In the genomic region with DNA sequence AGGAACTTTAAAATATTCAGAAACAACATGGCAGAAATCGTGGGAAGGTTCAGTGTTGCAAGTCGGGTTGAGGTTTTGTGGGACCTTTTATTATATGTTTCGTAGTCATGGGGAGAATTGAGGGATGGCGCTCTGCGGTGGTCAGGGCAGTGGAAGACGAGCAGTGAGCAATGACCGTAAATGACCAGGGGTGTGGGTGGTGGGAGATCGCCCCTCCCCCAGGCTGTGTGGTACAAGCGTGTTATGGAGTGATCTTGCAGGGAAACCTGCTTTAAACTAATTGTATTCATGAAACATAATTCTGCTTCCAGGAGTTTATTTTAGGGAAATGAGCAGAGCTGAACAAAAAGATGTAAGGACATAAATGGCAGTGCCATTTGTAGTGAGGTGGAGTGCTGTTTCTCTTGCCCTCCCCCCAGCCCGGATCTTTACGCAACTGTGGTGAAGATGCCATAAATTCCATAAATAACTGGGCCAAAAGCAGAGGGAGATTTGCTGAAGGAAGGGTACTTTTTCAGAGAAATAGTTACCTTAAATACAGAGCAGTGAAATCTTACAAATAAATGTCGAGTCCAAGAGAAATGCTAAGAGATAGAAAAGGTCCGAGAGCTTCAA, we compare ENCODE assay signal across 13 cellular contexts. TPM values are rescaled to one million over a fixed set of nuclear protein-coding genes. Genes with fewer than 3 reads are reported as not detected.
DNase-seq lines count a peak whose midpoint lies in the region; ATAC-seq and TF ChIP-seq lines count a peak whose summit lies in the region.
"Had no signal": no experiment of that assay in that cellular context is flagged by ENCODE, and none has a peak within 500 bp of the region (broad histone marks: within the 10 kb centered on the region; RNA-seq: fewer than 3 reads in every experiment).

No MANE protein-coding gene starts in this region.

- peaks cover 10% of the 10 kb centered on the region; the same call in 1 of the 2 replicates for H3K4me1 ChIP-seq in HUES64 (ENCODE audit: insufficient read depth, low read length)
- H3K4me1 ChIP-seq: lower lobe of right lung had no signal

- peaks cover 30% of the 10 kb centered on the region for H3K4me1 Mint-ChIP-seq in WTC11
- H3K4me1 Mint-ChIP-seq: stimulated activated effector memory CD8-positive, alpha-beta T cell treated with anti-CD3 and anti-CD28 coated beads, Interleukin-12 subunit alpha, Interleukin-12 subunit beta, amount 100 ng/mL, for 72 hours had no signal

- H3K36me3 Mint-ChIP-seq in WTC11: peaks cover 8% of the 10 kb centered on the region
- H3K36me3 Mint-ChIP-seq: stimulated activated effector memory CD8-positive, alpha-beta T cell treated with anti-CD3 and anti-CD28 coated beads, Interleukin-12 subunit alpha, Interleukin-12 subunit beta, amount 100 ng/mL, for 72 hours had no signal

- H3K27me3 ChIP-seq in HUES64 (ENCODE audit: insufficient read depth, low read length): no peaks in the 10 kb centered on the region

- peak overlapping the region; percentile 67 for H3K27ac ChIP-seq in HUES64 (ENCODE audit: low read depth, low read length)
- H3K27ac ChIP-seq: epithelial cell of prostate, lower lobe of right lung had no signal

- TF ChIP-seq CTCF in WTC11 (IDR thresholded peaks at IDR 0.05): no peak

- no peaks in the 10 kb centered on the region for H3K27me3 Mint-ChIP-seq in WTC11 (ENCODE audit: low read depth)

- H3K9ac ChIP-seq in HUES64 (ENCODE audit: low read depth, low read length): peak overlapping the region; percentile 40

- peak; percentile 66 for DNase-seq in ACHN
- no peak for DNase-seq in WTC11 (ENCODE audit: low spot score)
- DNase-seq in kidney glomerular epithelial cell (lab: John Stamatoyannopoulos, UW): peak; percentile 25
- no peak for DNase-seq in HT-29 (ENCODE audit: low spot score)
- DNase-seq in activated T-cell treated with anti-CD3 and anti-CD28 coated beads for 4 hours: no peak
- no peak for DNase-seq in NCI-H446 treated with DMSO at 0.1 percent for 48 hours (lab: John Stamatoyannopoulos, UW)
- DNase-seq: lower lobe of right lung; NCI-H146; stimulated activated CD4-positive, alpha-beta T cell treated with anti-CD3 and anti-CD28 coated beads, Interleukin-12 subunit alpha, Interleukin-12 subunit beta, amount 100 ng/mL, for 4 hours had no signal

- POLR2A ChIA-PET in WTC11 (lab: Charles Lee): no interaction called here

- H3K4me3 ChIP-seq in HUES64 (ENCODE audit: low read length): no peak overlapping the region
- H3K4me3 ChIP-seq: lower lobe of right lung had no signal

- ATAC-seq in WTC11: peak; percentile 28
- no peak for ATAC-seq in HG02981 (IDR thresholded peaks at IDR 0.05; ENCODE audit: unreplicated experiment)
- ATAC-seq: lower lobe of right lung; stimulated activated effector memory CD8-positive, alpha-beta T cell treated with anti-CD3 and anti-CD28 coated beads, Interleukin-12 subunit alpha, Interleukin-12 subunit beta, amount 100 ng/mL, for 72 hours had no signal

- in situ Hi-C loops in ACHN (cut with HindIII; ENCODE audit: low pct_ligation_motif_present, low pct_unique_long_range_greater_than_20kb, low sequenced_read_pairs): no loop called here

- WGBS in HUES64: 68% methylated on average over 8 of the region's 13 CpGs

- H3K9me3 ChIP-seq in HUES64 (ENCODE audit: insufficient read depth, low read depth, low read length): no peaks in the 10 kb centered on the region
- H3K9me3 ChIP-seq: lower lobe of right lung had no signal

- H3K4me3 Mint-ChIP-seq in WTC11: peak overlapping the region; percentile 31; the same call in 1 of the 2 replicates
- H3K4me3 Mint-ChIP-seq: stimulated activated effector memory CD8-positive, alpha-beta T cell treated with anti-CD3 and anti-CD28 coated beads, Interleukin-12 subunit alpha, Interleukin-12 subunit beta, amount 100 ng/mL, for 72 hours had no signal

- peaks cover 3% of the 10 kb centered on the region; the same call in 1 of the 2 replicates for H3K9me3 Mint-ChIP-seq in WTC11
- H3K9me3 Mint-ChIP-seq: stimulated activated effector memory CD8-positive, alpha-beta T cell treated with anti-CD3 and anti-CD28 coated beads, Interleukin-12 subunit alpha, Interleukin-12 subunit beta, amount 100 ng/mL, for 72 hours had no signal

- peaks cover 12% of the 10 kb centered on the region for H3K36me3 ChIP-seq in HUES64 (ENCODE audit: insufficient read depth, low read length)
- H3K36me3 ChIP-seq: lower lobe of right lung had no signal

- CTCF ChIA-PET in WTC11 (lab: Charles Lee): no interaction called here

- peak overlapping the region; percentile 70 for H3K27ac Mint-ChIP-seq in WTC11
- H3K27ac Mint-ChIP-seq: stimulated activated effector memory CD8-positive, alpha-beta T cell treated with anti-CD3 and anti-CD28 coated beads, Interleukin-12 subunit alpha, Interleukin-12 subunit beta, amount 100 ng/mL, for 72 hours had no signal

TF ChIP-seq in WTC11, 78 proteins besides CTCF, POLR2A, EP300 and RAD21:
- TF ChIP-seq ZNF416 (CRISPR knock-in tag; IDR thresholded peaks at IDR 0.05) (no peak), CREB1 (CRISPR knock-in tag; IDR thresholded peaks at IDR 0.05) (no peak), ZBTB21 (CRISPR knock-in tag; IDR thresholded peaks at IDR 0.05; ENCODE audit: borderline replicate concordance) (no peak), CREM (CRISPR knock-in tag; IDR thresholded peaks at IDR 0.05) (no peak), SOX15 (CRISPR knock-in tag; IDR thresholded peaks at IDR 0.05) (no peak), ZNF138 (CRISPR knock-in tag; conservative IDR thresholded peaks at IDR 0.05) (no peak)
- TF ChIP-seq, protein P1, sequence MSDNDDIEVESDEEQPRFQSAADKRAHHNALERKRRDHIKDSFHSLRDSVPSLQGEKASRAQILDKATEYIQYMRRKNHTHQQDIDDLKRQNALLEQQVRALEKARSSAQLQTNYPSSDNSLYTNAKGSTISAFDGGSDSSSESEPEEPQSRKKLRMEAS (CRISPR knock-in tag; IDR thresholded peaks at IDR 0.05): no peak
- TF ChIP-seq, protein P2, sequence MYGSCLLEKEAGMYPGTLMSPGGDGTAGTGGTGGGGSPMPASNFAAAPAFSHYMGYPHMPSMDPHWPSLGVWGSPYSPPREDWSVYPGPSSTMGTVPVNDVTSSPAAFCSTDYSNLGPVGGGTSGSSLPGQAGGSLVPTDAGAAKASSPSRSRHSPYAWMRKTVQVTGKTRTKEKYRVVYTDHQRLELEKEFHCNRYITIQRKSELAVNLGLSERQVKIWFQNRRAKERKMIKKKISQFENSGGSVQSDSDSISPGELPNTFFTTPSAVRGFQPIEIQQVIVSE (CRISPR knock-in tag; IDR thresholded peaks at IDR 0.05; ENCODE audit: borderline replicate concordance): no peak

RNA-seq across cellular contexts. Expression of a gene that starts 20.2 kb away (rescaled TPM):
- 42.5 TPM for polyA plus RNA-seq in HUES64 (2013, experiment 1 of 2)
- polyA plus RNA-seq in HUES64 (2013, experiment 2 of 2): 35.1 TPM
- 47.6 to 53.6 TPM (median 52.8 TPM) in 3 replicates for total RNA-seq in WTC11 (2021)
- total RNA-seq in HT-29 (2014; rRNA removed; shearing (Covaris generic)): 0.29 TPM in 1 of 2 replicates, not detected in the other

Comparison
In these comparisons a context has a peak if more than half of its experiments do, and no peak if none do; other contexts are left out.
1. DNase-seq: peak in ACHN (single experiment) and kidney glomerular epithelial cell (single experiment); none in WTC11 (single experiment), HT-29 (single experiment), activated T-cell treated with anti-CD3 and anti-CD28 coated beads for 4 hours (single experiment) and NCI-H446 treated with DMSO at 0.1 percent for 48 hours (single experiment).
2. RNA of a gene that starts 20.2 kb away (total RNA-seq): 47.6 to 53.6 TPM in WTC11; 0.29 TPM in HT-29; every median in the first group is over 10 times any median in the second.